8 cellular contexts compared by ENCODE assay signal in genomic region chr2:48440103-48440390, GRCh38. TPM values are rescaled to one million over a fixed set of nuclear protein-coding genes. Genes with fewer than 3 reads are reported as not detected.
DNase-seq lines count a peak whose midpoint lies in the region; ATAC-seq and TF ChIP-seq lines count a peak whose summit lies in the region.

No MANE protein-coding gene starts in this region.

- H3K9ac ChIP-seq in IMR-90 (ENCODE audit: low read depth, low read length): peak overlapping the region; percentile 74

- H3F3A ChIP-seq in DOHH2 (ENCODE audit: control insufficient read depth, insufficient read depth): peaks cover 19% of the 10 kb centered on the region

- H3K36me3 ChIP-seq in DOHH2 (ENCODE audit: control insufficient read depth, low read length) (peaks cover 5% of the 10 kb centered on the region), IMR-90 (ENCODE audit: control insufficient read depth, insufficient read depth, low read length) (no peaks in the 10 kb centered on the region), osteoblast (ENCODE audit: insufficient read depth, low read length) (no peaks in the 10 kb centered on the region)
- H3K36me3 ChIP-seq in effector memory CD4-positive, alpha-beta T cell (ENCODE audit: control insufficient read depth, insufficient read depth, low read length): no peaks in the 10 kb centered on the region

- H2BK15ac ChIP-seq in IMR-90 (ENCODE audit: low read depth, low read length): no peak overlapping the region

- H2AFZ ChIP-seq in IMR-90 (replicated peaks; ENCODE audit: low read length, poor library complexity): peak overlapping the region; percentile 95
- H2AFZ ChIP-seq in osteoblast (ENCODE audit: low read length): peak overlapping the region; percentile 93

- H2BK20ac ChIP-seq in IMR-90 (ENCODE audit: low read depth, low read length): peak overlapping the region; percentile 35

- H3K56ac ChIP-seq in IMR-90 (ENCODE audit: extremely low read depth, insufficient read depth, low read length): peak overlapping the region; percentile 97

- H3K4me1 ChIP-seq in DOHH2 (ENCODE audit: control insufficient read depth, low read length) (peaks cover 55% of the 10 kb centered on the region), IMR-90 (ENCODE audit: control insufficient read depth, insufficient read depth, low read length) (no peaks in the 10 kb centered on the region), osteoblast (ENCODE audit: insufficient read depth, low read length) (peaks cover 13% of the 10 kb centered on the region)
- peaks cover 13% of the 10 kb centered on the region for H3K4me1 ChIP-seq in effector memory CD4-positive, alpha-beta T cell (ENCODE audit: control insufficient read depth, insufficient read depth, low read length, poor library complexity, severe bottlenecking)

- H3K4me3 ChIP-seq in DOHH2 (ENCODE audit: low read length) (peak overlapping the region; percentile 96), IMR-90 (ENCODE audit: insufficient read depth, low read depth, low read length) (peak overlapping the region; percentile 54), osteoblast (ENCODE audit: insufficient read depth, low read length) (peak overlapping the region; percentile 92)
- H3K4me3 ChIP-seq in effector memory CD4-positive, alpha-beta T cell (ENCODE audit: insufficient read depth, low read depth, low read length, poor library complexity, severe bottlenecking): peak overlapping the region; percentile 85

- WGBS in IMR-90 (ENCODE audit: extremely low coverage in 2 of 2, insufficient read length in 1 of 2), 2 experiments: 0% methylated on average over 1 of the region's 6 CpGs; no CpG with 5 or more reads in 1 of the 2 experiments

- H3K9me3 ChIP-seq in DOHH2 (ENCODE audit: control insufficient read depth, insufficient read depth, low read length) (no peaks in the 10 kb centered on the region), IMR-90 (ENCODE audit: control insufficient read depth, insufficient read depth, low read length) (no peaks in the 10 kb centered on the region), osteoblast (ENCODE audit: low read depth, low read length) (no peaks in the 10 kb centered on the region)
- H3K9me3 ChIP-seq in effector memory CD4-positive, alpha-beta T cell (ENCODE audit: control insufficient read depth, low read length): no peaks in the 10 kb centered on the region

- TF ChIP-seq POLR2A in IMR-90 (IDR thresholded peaks at IDR 0.05; ENCODE audit: low read depth, low read length): no peak

- H3K27me3 ChIP-seq in DOHH2 (ENCODE audit: control insufficient read depth, low read length) (no peaks in the 10 kb centered on the region), IMR-90 (ENCODE audit: control insufficient read depth, insufficient read depth, low read length) (no peaks in the 10 kb centered on the region), osteoblast (ENCODE audit: insufficient read depth, low read length) (no peaks in the 10 kb centered on the region)
- no peaks in the 10 kb centered on the region for H3K27me3 ChIP-seq in effector memory CD4-positive, alpha-beta T cell (replicated peaks; ENCODE audit: control insufficient read depth, insufficient read depth, low read length, poor library complexity, severe bottlenecking)

- H4K8ac ChIP-seq in IMR-90 (ENCODE audit: low read depth in 2 of 2, low read length in 2 of 2): peak overlapping the region; percentile 60 to 99

- dilution Hi-C loops in IMR-90 (cut with HindIII; ENCODE audit: low sequenced_read_pairs, unreplicated experiment): no loop called here

- ATAC-seq in IMR-90 (ENCODE audit: low read depth): peak; percentile 9; the same call in 1 of the 2 replicates
- ATAC-seq in GM19035 (IDR thresholded peaks at IDR 0.05; ENCODE audit: unreplicated experiment): no peak

- H3K14ac ChIP-seq in IMR-90 (replicated peaks; ENCODE audit: low read depth, low read length): peak overlapping the region; percentile 90

- H3K9me1 ChIP-seq in IMR-90 (ENCODE audit: insufficient read depth, low read length): no peaks in the 10 kb centered on the region; the same call in 1 of the 2 replicates

- peak overlapping the region; percentile 88 for H2AK9ac ChIP-seq in IMR-90 (replicated peaks; ENCODE audit: low read depth, low read length, poor library complexity)

- H3K4me2 ChIP-seq in DOHH2 (ENCODE audit: low read length): peak overlapping the region; percentile 86
- peak overlapping the region; percentile 95 for H3K4me2 ChIP-seq in IMR-90 (ENCODE audit: low read depth, low read length)
- H3K4me2 ChIP-seq in osteoblast (ENCODE audit: insufficient read depth, low read length): peak overlapping the region; percentile 89

- H3K79me2 ChIP-seq in DOHH2 (ENCODE audit: control insufficient read depth, low read length): peaks cover 44% of the 10 kb centered on the region
- peaks cover 31% of the 10 kb centered on the region for H3K79me2 ChIP-seq in osteoblast (ENCODE audit: insufficient read depth, low read length)

- H3K18ac ChIP-seq in IMR-90 (ENCODE audit: low read depth, low read length): peak overlapping the region; percentile 64

- CTCF ChIA-PET in IMR-90 (lab: Yijun Ruan, JAX): no interaction called here

- intact Hi-C loops in IMR-90 (cut with micrococcal nuclease): no loop called here

- H3K9me2 ChIP-seq in DOHH2 (replicated peaks; ENCODE audit: control insufficient read depth, low read length): no peaks in the 10 kb centered on the region

- in situ Hi-C loops in IMR-90 (cut with MboI; ENCODE audit: low sequenced_read_pairs): no loop called here

- DNase-seq in IMR-90 (no peak), osteoblast (ENCODE audit: insufficient read length, low spot score, missing footprints) (no peak), UCSD-AML1 (lab: John Stamatoyannopoulos, UW; ENCODE audit: unreplicated experiment) (no peak), NCI-H1436 (lab: John Stamatoyannopoulos, UW) (no peak), NCI-H226 (no peak)
- DNase-seq in effector memory CD4-positive, alpha-beta T cell: no peak

- peaks cover 13 to 30% of the 10 kb centered on the region in 2 experiments for H3K79me1 ChIP-seq in IMR-90 (ENCODE audit: low read depth in 1 of 2, low read length in 2 of 2)

- TF ChIP-seq CTCF in DOHH2 (IDR thresholded peaks at IDR 0.05; ENCODE audit: low read depth, low read length, poor library complexity, severe bottlenecking) (no peak), IMR-90 (conservative IDR thresholded peaks at IDR 0.05; ENCODE audit: low read depth, low read length) (no peak), osteoblast (IDR thresholded peaks at IDR 0.05; ENCODE audit: extremely low read depth, low read depth, low read length) (no peak)

- peak overlapping the region; percentile 90 for H3K23ac ChIP-seq in IMR-90 (ENCODE audit: low read depth, low read length)

- H3K27ac ChIP-seq in DOHH2 (ENCODE audit: low read depth, low read length) (peak overlapping the region; percentile 83), IMR-90 (ENCODE audit: insufficient read depth, low read length) (peak overlapping the region; percentile 70), osteoblast (ENCODE audit: low read depth, low read length) (peak overlapping the region; percentile 98)
- H3K27ac ChIP-seq in effector memory CD4-positive, alpha-beta T cell (ENCODE audit: insufficient read depth, low read length, poor library complexity, severe bottlenecking): peak overlapping the region; percentile 96

- TF ChIP-seq RAD21 in IMR-90 (IDR thresholded peaks at IDR 0.05; ENCODE audit: low read length): no peak

- H4K5ac ChIP-seq in IMR-90 (ENCODE audit: low read depth, low read length): peak overlapping the region; percentile 62

- peak overlapping the region; percentile 31 for H2AK5ac ChIP-seq in IMR-90 (ENCODE audit: low read depth, low read length)

- peak overlapping the region; percentile 83; the same call in 1 of the 2 replicates for H2BK120ac ChIP-seq in IMR-90 (ENCODE audit: low read depth, low read length)

- peak overlapping the region; percentile 94 for H4K91ac ChIP-seq in IMR-90 (ENCODE audit: insufficient read depth, low read depth, low read length)

- H4K20me1 ChIP-seq in DOHH2 (ENCODE audit: control insufficient read depth, insufficient read depth, low read depth, low read length) (no peaks in the 10 kb centered on the region), IMR-90 (ENCODE audit: insufficient read depth, low read length) (no peaks in the 10 kb centered on the region), osteoblast (ENCODE audit: insufficient read depth, low read length) (peaks cover 3% of the 10 kb centered on the region)

- peak overlapping the region; percentile 85 for H3K4ac ChIP-seq in IMR-90 (ENCODE audit: low read depth, low read length)

- H2BK5ac ChIP-seq in IMR-90 (ENCODE audit: low read depth, low read length, poor library complexity, severe bottlenecking): peak overlapping the region; percentile 72

- no TSS peak for BruUV-seq in IMR-90 (replicated peaks; lab: Mats Ljungman, UMichigan)

- POLR2A ChIA-PET in IMR-90 (lab: Charles Lee; ENCODE audit: unreplicated experiment): no interaction called here

TF ChIP-seq in IMR-90, 13 proteins besides CTCF, POLR2A, EP300 and RAD21:
- TF ChIP-seq MAFK (IDR thresholded peaks at IDR 0.05; ENCODE audit: low read depth, low read length): no peak
- TF ChIP-seq CEBPB (IDR thresholded peaks at IDR 0.05; ENCODE audit: low read depth, low read length): no peak

RNA-seq across cellular contexts. Expression of gene PPP1R21, which starts 0.5 kb away (rescaled TPM):
- total RNA-seq in IMR-90 (2012; rRNA removed) (12.4 and 12.8 TPM in 2 replicates), osteoblast (14.5 and 19.2 TPM in 2 replicates)
- polyA plus RNA-seq in IMR-90 (2012; rRNA removed): 10.6 and 12.7 TPM in 2 replicates
- 1.9 and 6.5 TPM in 2 replicates for polyA plus RNA-seq in IMR-90 (2012; cell fraction: cytosol; rRNA removed)
- polyA plus RNA-seq in IMR-90 (2012; cell fraction: nucleus; rRNA removed; ENCODE audit: low replicate concordance): 3.0 and 21.3 TPM in 2 replicates
